In genomic region chr12:27332407-27333310, GRCh38 we compare ENCODE assay signal across 1 cellular context.
TF ChIP-seq lines count a peak whose summit lies in the region.

TSS of gene BMAL2 (plus strand) at chr12:27332836. CDS start at chr12:27333073, 237 bp downstream.

TF ChIP-seq in HepG2, 621 proteins besides CTCF, POLR2A, EP300 and RAD21 (continued from another document and continues in another):
- TF ChIP-seq HINFP (CRISPR knock-in tag; IDR thresholded peaks at IDR 0.05; ENCODE audit: low read depth) (0 out of 2 replicates have a peak, but pooled peaks have one; percentile 49), ZNF547 (CRISPR knock-in tag; IDR thresholded peaks at IDR 0.05) (no peak; the same call in 1 of the 2 replicates), GLMP (CRISPR knock-in tag; IDR thresholded peaks at IDR 0.05; ENCODE audit: borderline replicate concordance) (no peak), JUN (CRISPR knock-in tag; IDR thresholded peaks at IDR 0.05) (no peak), NRL (CRISPR knock-in tag; IDR thresholded peaks at IDR 0.05; ENCODE audit: borderline replicate concordance) (no peak; the same call in 1 of the 2 replicates), ZSCAN29 (CRISPR knock-in tag; conservative IDR thresholded peaks at IDR 0.05) (no peak), RARG (CRISPR knock-in tag; IDR thresholded peaks at IDR 0.05; ENCODE audit: low read depth) (no peak), MYNN (CRISPR knock-in tag; IDR thresholded peaks at IDR 0.05; ENCODE audit: low read depth) (no peak), ELF4 (CRISPR knock-in tag; IDR thresholded peaks at IDR 0.05; ENCODE audit: borderline replicate concordance) (no peak), ZFP1 (CRISPR knock-in tag; IDR thresholded peaks at IDR 0.05) (no peak), POLR2AphosphoS2 (IDR thresholded peaks at IDR 0.05; ENCODE audit: low read depth, low read length) (no peak), SOX13 (IDR thresholded peaks at IDR 0.05) (no peak), SOX13 (CRISPR knock-in tag; conservative IDR thresholded peaks at IDR 0.05 in 1 of 2, IDR thresholded peaks at IDR 0.05 in 1 of 2) (no peak), ZNF451 (CRISPR knock-in tag; IDR thresholded peaks at IDR 0.05) (no peak), NR1H2 (CRISPR knock-in tag; IDR thresholded peaks at IDR 0.05; ENCODE audit: borderline replicate concordance, low read depth) (no peak), AKNA (CRISPR knock-in tag; IDR thresholded peaks at IDR 0.05; ENCODE audit: borderline replicate concordance) (no peak), SALL2 (CRISPR knock-in tag; IDR thresholded peaks at IDR 0.05) (peak; percentile 55; the same call in 1 of the 2 replicates), ZGPAT (CRISPR knock-in tag; IDR thresholded peaks at IDR 0.05) (no peak), SNAPC2 (CRISPR knock-in tag; IDR thresholded peaks at IDR 0.05) (no peak), ASH2L (IDR thresholded peaks at IDR 0.05; ENCODE audit: insufficient read length, low read depth, low read length) (peak; percentile 51), ZSCAN31 (CRISPR knock-in tag; IDR thresholded peaks at IDR 0.05; ENCODE audit: low read depth) (0 out of 2 replicates have a peak, but pooled peaks have one; percentile 13), MATR3 (CRISPR knock-in tag; IDR thresholded peaks at IDR 0.05) (no peak), YEATS4 (CRISPR knock-in tag; IDR thresholded peaks at IDR 0.05; ENCODE audit: borderline replicate concordance) (peak; percentile 71), CHCHD3 (CRISPR knock-in tag; IDR thresholded peaks at IDR 0.05) (no peak), RFXAP (CRISPR knock-in tag; IDR thresholded peaks at IDR 0.05; ENCODE audit: borderline replicate concordance) (no peak), ZNF766 (CRISPR knock-in tag; IDR thresholded peaks at IDR 0.05; ENCODE audit: borderline replicate concordance) (no peak), GABPB1 (CRISPR knock-in tag; IDR thresholded peaks at IDR 0.05) (peak; percentile 20; the same call in 1 of the 2 replicates), ZSCAN9 (CRISPR knock-in tag; IDR thresholded peaks at IDR 0.05; ENCODE audit: borderline replicate concordance) (no peak), POLR2AphosphoS5 (IDR thresholded peaks at IDR 0.05; ENCODE audit: low read depth, low read length) (no peak), TSC22D2 (CRISPR knock-in tag; IDR thresholded peaks at IDR 0.05; ENCODE audit: borderline replicate concordance) (no peak), ZNF510 (CRISPR knock-in tag; IDR thresholded peaks at IDR 0.05; ENCODE audit: low read depth) (no peak), ZNF839 (CRISPR knock-in tag; IDR thresholded peaks at IDR 0.05; ENCODE audit: borderline replicate concordance) (no peak), ZNF205 (CRISPR knock-in tag; IDR thresholded peaks at IDR 0.05) (peak; percentile 69; the same call in 1 of the 2 replicates), LCORL (IDR thresholded peaks at IDR 0.05) (no peak), LCORL (CRISPR knock-in tag; IDR thresholded peaks at IDR 0.05) (no peak), ZNF275 (CRISPR knock-in tag; IDR thresholded peaks at IDR 0.05; ENCODE audit: borderline replicate concordance) (no peak), PRPF4 (IDR thresholded peaks at IDR 0.05; ENCODE audit: low read depth, low read length, poor library complexity, severe bottlenecking) (no peak), ZNF816 (CRISPR knock-in tag; IDR thresholded peaks at IDR 0.05; ENCODE audit: borderline replicate concordance) (no peak), ZNF768 (CRISPR knock-in tag; IDR thresholded peaks at IDR 0.05) (0 out of 2 replicates have a peak, but pooled peaks have one; percentile 10), NR3C1 (CRISPR knock-in tag; IDR thresholded peaks at IDR 0.05) (no peak), CHD2 (IDR thresholded peaks at IDR 0.05; ENCODE audit: low read depth, low read length) (no peak), ZKSCAN1 (IDR thresholded peaks at IDR 0.05; ENCODE audit: low read length) (no peak), SPEN (CRISPR knock-in tag; IDR thresholded peaks at IDR 0.05; ENCODE audit: low read depth) (no peak), ZNF598 (CRISPR knock-in tag; IDR thresholded peaks at IDR 0.05; ENCODE audit: borderline replicate concordance) (peak; percentile 45; the same call in 1 of the 2 replicates), BHLHE40 (IDR thresholded peaks at IDR 0.05; ENCODE audit: low read length) (no peak), HNF4G (IDR thresholded peaks at IDR 0.05; ENCODE audit: borderline replicate concordance, low read depth, low read length) (no peak), HNF4G (CRISPR knock-in tag; IDR thresholded peaks at IDR 0.05; ENCODE audit: borderline replicate concordance, low read depth) (no peak), THYN1 (CRISPR knock-in tag; IDR thresholded peaks at IDR 0.05; ENCODE audit: borderline replicate concordance, low read depth) (no peak), TAF15 (IDR thresholded peaks at IDR 0.05; ENCODE audit: low read depth, low read length, poor library complexity, severe bottlenecking) (no peak), IRF9 (CRISPR knock-in tag; IDR thresholded peaks at IDR 0.05; ENCODE audit: borderline replicate concordance) (no peak), ARHGAP35 (CRISPR knock-in tag; IDR thresholded peaks at IDR 0.05; ENCODE audit: borderline replicate concordance) (no peak), IRF2 (CRISPR knock-in tag; IDR thresholded peaks at IDR 0.05) (no peak), BORCS8-MEF2B (CRISPR knock-in tag; IDR thresholded peaks at IDR 0.05) (no peak), LBX2 (CRISPR knock-in tag; IDR thresholded peaks at IDR 0.05; ENCODE audit: borderline replicate concordance) (no peak), ZFP36L2 (CRISPR knock-in tag; IDR thresholded peaks at IDR 0.05) (no peak)
